ENCODE assay signal across 18 cellular contexts in genomic region chr22:45202333-45203149, GRCh38. TPM values are rescaled to one million over a fixed set of nuclear protein-coding genes. Genes with fewer than 3 reads are reported as not detected.
DNase-seq lines count a peak whose midpoint lies in the region; ATAC-seq lines count a peak whose summit lies in the region.
"Had no signal": no experiment of that assay in that cellular context is flagged by ENCODE, and none has a peak within 500 bp of the region (broad histone marks: within the 10 kb centered on the region; RNA-seq: fewer than 3 reads in every experiment).

No MANE protein-coding gene starts in this region.

- H3K27me3 ChIP-seq in naive thymus-derived CD4-positive, alpha-beta T cell (ENCODE audit: control insufficient read depth in 2 of 2, insufficient read depth in 2 of 2, low read length in 2 of 2): no peaks in the 10 kb centered on the region
- H3K27me3 ChIP-seq: ascending aorta, BE2C had no signal

- H3K4me1 Mint-ChIP-seq in stimulated activated memory B cell treated with anti-CD40 and anti-IgM and Interleukin-4, amounts not matched to agents 10 μg/mL and 1 μg/mL and 100 μg/mL, for 72 hours: no peaks in the 10 kb centered on the region
- peaks cover 0 to 7% (median 0%) of the 10 kb centered on the region in 7 donors for H3K4me1 Mint-ChIP-seq in naive thymus-derived CD4-positive, alpha-beta T cell
- H3K4me1 Mint-ChIP-seq: activated T-helper 17 cell treated with anti-CD3 and anti-CD28 coated beads, Interleukin-2, amount 50 U/mL, for 72 hours had no signal

- POLR2A ChIA-PET in naive thymus-derived CD4-positive, alpha-beta T cell (lab: Charles Lee): no interaction called here

- DNase-seq in H4 (ENCODE audit: low spot score): peak; percentile 87
- DNase-seq in foreskin melanocyte: peak; percentile 83
- no peak for DNase-seq in naive thymus-derived CD4-positive, alpha-beta T cell
- no peak for DNase-seq in activated gamma-delta T cell (lab: John Stamatoyannopoulos, UW)
- DNase-seq in retina: no peak
- DNase-seq: BE2C, left ventricle myocardium inferior, NCI-H187 treated with DMSO at 0.1 percent for 48 hours, NCI-H510A treated with DMSO at 0.1 percent for 48 hours, SW 1271 had no signal

- no peaks in the 10 kb centered on the region for H3K4me1 ChIP-seq in naive thymus-derived CD4-positive, alpha-beta T cell (ENCODE audit: control insufficient read depth in 2 of 2, insufficient read depth in 2 of 2, low read length in 2 of 2)
- H3K4me1 ChIP-seq: ascending aorta, left ventricle myocardium inferior, prostate gland had no signal

- H3K27ac ChIP-seq in angular gyrus (ENCODE audit: low read depth, low read length): peak overlapping the region; percentile 48
- H3K27ac ChIP-seq in naive thymus-derived CD4-positive, alpha-beta T cell (ENCODE audit: low read depth, low read length): no peak overlapping the region
- H3K27ac ChIP-seq: left ventricle myocardium inferior had no signal

- ATAC-seq in stimulated activated memory B cell treated with anti-CD40 and anti-IgM and Interleukin-4, amounts not matched to agents 10 μg/mL and 1 μg/mL and 100 μg/mL, for 72 hours: peak; percentile 20
- ATAC-seq in naive thymus-derived CD4-positive, alpha-beta T cell: no peak
- ATAC-seq in HG02840 (IDR thresholded peaks at IDR 0.05; ENCODE audit: low FRiP score, unreplicated experiment): no peak
- ATAC-seq: activated T-helper 17 cell treated with anti-CD3 and anti-CD28 coated beads, Interleukin-2, amount 50 U/mL, for 72 hours; WTC11 had no signal

- H3K36me3 Mint-ChIP-seq in stimulated activated memory B cell treated with anti-CD40 and anti-IgM and Interleukin-4, amounts not matched to agents 10 μg/mL and 1 μg/mL and 100 μg/mL, for 72 hours: peaks cover 63% of the 10 kb centered on the region
- H3K36me3 Mint-ChIP-seq in naive thymus-derived CD4-positive, alpha-beta T cell: peaks cover 0 to 45% (median 10%) of the 10 kb centered on the region in 5 donors

- CTCF ChIA-PET in naive thymus-derived CD4-positive, alpha-beta T cell (lab: Charles Lee): no interaction called here

- no peak overlapping the region for H3K4me3 ChIP-seq in naive thymus-derived CD4-positive, alpha-beta T cell (ENCODE audit: low read length)
- H3K4me3 ChIP-seq: ascending aorta, left ventricle myocardium inferior, prostate gland had no signal

- peaks cover 0 to 75% (median 5%) of the 10 kb centered on the region in 3 experiments for H3K36me3 ChIP-seq in naive thymus-derived CD4-positive, alpha-beta T cell (ENCODE audit: control insufficient read depth in 2 of 3, insufficient read depth in 3 of 3, low read length in 3 of 3)

- no peaks in the 10 kb centered on the region for H3K27me3 Mint-ChIP-seq in stimulated activated memory B cell treated with anti-CD40 and anti-IgM and Interleukin-4, amounts not matched to agents 10 μg/mL and 1 μg/mL and 100 μg/mL, for 72 hours
- H3K27me3 Mint-ChIP-seq in naive thymus-derived CD4-positive, alpha-beta T cell: no peaks in the 10 kb centered on the region
- H3K27me3 Mint-ChIP-seq: activated T-helper 17 cell treated with anti-CD3 and anti-CD28 coated beads, Interleukin-2, amount 50 U/mL, for 72 hours; dendritic cell treated with granulocyte-macrophage colony-stimulating factor and Interleukin-4, amounts not matched to agents 40 ng/mL and 50 ng/mL, for 4 days had no signal

- no peaks in the 10 kb centered on the region for H3K9me3 ChIP-seq in naive thymus-derived CD4-positive, alpha-beta T cell (ENCODE audit: control insufficient read depth in 2 of 3, low read length in 3 of 3)
- H3K9me3 ChIP-seq: ascending aorta, BE2C, left ventricle myocardium inferior, prostate gland had no signal

- no peaks in the 10 kb centered on the region for H3K9me3 Mint-ChIP-seq in stimulated activated memory B cell treated with anti-CD40 and anti-IgM and Interleukin-4, amounts not matched to agents 10 μg/mL and 1 μg/mL and 100 μg/mL, for 72 hours
- H3K9me3 Mint-ChIP-seq in naive thymus-derived CD4-positive, alpha-beta T cell: no peaks in the 10 kb centered on the region
- H3K9me3 Mint-ChIP-seq: activated T-helper 17 cell treated with anti-CD3 and anti-CD28 coated beads, Interleukin-2, amount 50 U/mL, for 72 hours; dendritic cell treated with granulocyte-macrophage colony-stimulating factor and Interleukin-4, amounts not matched to agents 40 ng/mL and 50 ng/mL, for 4 days; WTC11 had no signal

- H3K27ac Mint-ChIP-seq in stimulated activated memory B cell treated with anti-CD40 and anti-IgM and Interleukin-4, amounts not matched to agents 10 μg/mL and 1 μg/mL and 100 μg/mL, for 72 hours: no peak overlapping the region
- no peak overlapping the region for H3K27ac Mint-ChIP-seq in naive thymus-derived CD4-positive, alpha-beta T cell
- H3K27ac Mint-ChIP-seq: activated T-helper 17 cell treated with anti-CD3 and anti-CD28 coated beads, Interleukin-2, amount 50 U/mL, for 72 hours; dendritic cell treated with granulocyte-macrophage colony-stimulating factor and Interleukin-4, amounts not matched to agents 40 ng/mL and 50 ng/mL, for 4 days had no signal

- H3K4me3 Mint-ChIP-seq in stimulated activated memory B cell treated with anti-CD40 and anti-IgM and Interleukin-4, amounts not matched to agents 10 μg/mL and 1 μg/mL and 100 μg/mL, for 72 hours: no peak overlapping the region
- H3K4me3 Mint-ChIP-seq in naive thymus-derived CD4-positive, alpha-beta T cell: no peak overlapping the region
- H3K4me3 Mint-ChIP-seq: activated T-helper 17 cell treated with anti-CD3 and anti-CD28 coated beads, Interleukin-2, amount 50 U/mL, for 72 hours; dendritic cell treated with granulocyte-macrophage colony-stimulating factor and Interleukin-4, amounts not matched to agents 40 ng/mL and 50 ng/mL, for 4 days; WTC11 had no signal

- intact Hi-C loops in naive thymus-derived CD4-positive, alpha-beta T cell (cut with micrococcal nuclease): no loop called here

RNA-seq across cellular contexts. Expression of gene KIAA0930, which starts 38.2 kb away (rescaled TPM):
- total RNA-seq in H4 (2014; rRNA removed; shearing (Covaris generic)): 76.7 and 97.2 TPM in 2 replicates
- 10 to 100 TPM; 13.2 to 58.2 (median 27.9) TPM for total RNA-seq in naive thymus-derived CD4-positive, alpha-beta T cell
- 1 to 10 TPM; 2.3 to 2.5 TPM for polyA plus RNA-seq in naive thymus-derived CD4-positive, alpha-beta T cell

RNA-seq across cellular contexts. Expression of gene NUP50, which starts 38.8 kb away (rescaled TPM):
- total RNA-seq in H4 (2014; rRNA removed; shearing (Covaris generic)): 32.1 and 34.6 TPM in 2 replicates
- total RNA-seq in naive thymus-derived CD4-positive, alpha-beta T cell: 100 to 1,000 TPM; 107 to 151 (median 130) TPM
- 10 to 100 TPM; 50.6 to 91.4 TPM for polyA plus RNA-seq in naive thymus-derived CD4-positive, alpha-beta T cell

Comparison
In these comparisons a context has a peak if more than half of its experiments do, and no peak if none do; other contexts are left out.
1. DNase-seq: peak in H4 (single experiment) and foreskin melanocyte (single experiment); none in naive thymus-derived CD4-positive, alpha-beta T cell (0 of 9), activated gamma-delta T cell (single experiment) and retina (single experiment).